Comparison of ENCODE assay signal across 2 cellular contexts in the genomic region with DNA sequence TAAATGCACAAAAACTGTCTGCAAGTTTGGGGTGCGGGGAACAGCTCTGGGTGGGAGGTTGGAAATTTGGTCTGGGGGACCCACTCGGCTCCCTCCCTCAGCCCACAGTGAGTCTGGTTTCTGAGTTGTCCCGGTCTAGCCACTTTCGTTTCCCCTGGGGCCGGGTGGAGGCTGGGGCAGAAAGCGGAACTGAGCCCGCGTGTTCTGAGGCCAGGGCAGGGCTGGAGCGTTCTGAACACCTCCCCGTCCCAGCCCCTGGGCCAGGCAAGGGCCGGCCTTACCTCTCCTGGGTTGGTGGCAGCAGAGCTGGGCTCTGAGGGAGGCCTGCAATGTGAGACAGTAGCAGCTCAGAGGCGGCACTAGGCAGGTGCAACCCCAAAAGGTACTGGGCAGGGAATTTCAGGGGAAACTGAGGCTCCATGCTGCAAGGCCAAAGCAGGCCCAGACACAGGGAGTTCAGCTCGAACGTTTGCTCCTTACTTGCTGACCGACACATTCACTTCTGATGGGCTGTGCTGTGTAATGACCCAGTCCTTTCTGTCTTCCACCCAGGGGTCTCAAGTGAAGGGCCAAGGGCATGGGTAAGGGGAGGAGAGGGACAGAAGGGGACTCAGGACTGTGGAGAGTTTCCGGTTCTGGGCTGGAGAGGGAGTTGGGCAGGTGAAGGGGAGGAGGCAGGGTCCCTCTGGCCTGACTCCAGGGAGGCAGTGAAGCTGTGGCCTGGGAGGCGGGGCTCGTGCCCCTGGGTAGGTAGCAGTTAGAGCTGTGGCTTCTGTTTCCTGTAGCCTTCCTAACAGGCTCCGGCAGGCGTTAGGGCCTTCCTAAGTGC.
TF ChIP-seq lines count a peak whose summit lies in the region.

No MANE protein-coding gene starts in this region.

TF ChIP-seq in SK-N-SH, 30 proteins besides CTCF, POLR2A, EP300 and RAD21 (continued from another document):
- no peak for TF ChIP-seq NFIC (IDR thresholded peaks at IDR 0.05; ENCODE audit: borderline replicate concordance)
- TF ChIP-seq FOXJ3 (CRISPR knock-in tag; IDR thresholded peaks at IDR 0.05): no peak
- TF ChIP-seq NRF1 (IDR thresholded peaks at IDR 0.05; ENCODE audit: low read depth, low read length): no peak
- no peak for TF ChIP-seq RFX5 (IDR thresholded peaks at IDR 0.05; ENCODE audit: low read length)
- TF ChIP-seq POLR2AphosphoS5 (IDR thresholded peaks at IDR 0.05; ENCODE audit: low read depth, low read length): no peak
- no peak for TF ChIP-seq GATA2 (CRISPR knock-in tag; IDR thresholded peaks at IDR 0.05)
- no peak for TF ChIP-seq SMC3 (IDR thresholded peaks at IDR 0.05; ENCODE audit: low read depth, low read length)
- TF ChIP-seq TEAD4 (IDR thresholded peaks at IDR 0.05; ENCODE audit: borderline replicate concordance, insufficient read depth): no peak
- TF ChIP-seq TCF12 (IDR thresholded peaks at IDR 0.05): no peak
- TF ChIP-seq, protein P1, sequence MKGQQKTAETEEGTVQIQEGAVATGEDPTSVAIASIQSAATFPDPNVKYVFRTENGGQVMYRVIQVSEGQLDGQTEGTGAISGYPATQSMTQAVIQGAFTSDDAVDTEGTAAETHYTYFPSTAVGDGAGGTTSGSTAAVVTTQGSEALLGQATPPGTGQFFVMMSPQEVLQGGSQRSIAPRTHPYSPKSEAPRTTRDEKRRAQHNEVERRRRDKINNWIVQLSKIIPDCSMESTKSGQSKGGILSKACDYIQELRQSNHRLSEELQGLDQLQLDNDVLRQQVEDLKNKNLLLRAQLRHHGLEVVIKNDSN (IDR thresholded peaks at IDR 0.05; ENCODE audit: borderline replicate concordance, low read depth): no peak
- TF ChIP-seq, protein P2, sequence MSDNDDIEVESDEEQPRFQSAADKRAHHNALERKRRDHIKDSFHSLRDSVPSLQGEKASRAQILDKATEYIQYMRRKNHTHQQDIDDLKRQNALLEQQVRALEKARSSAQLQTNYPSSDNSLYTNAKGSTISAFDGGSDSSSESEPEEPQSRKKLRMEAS (IDR thresholded peaks at IDR 0.05; ENCODE audit: low read depth): no peak
- TF ChIP-seq MXI1 (IDR thresholded peaks at IDR 0.05; ENCODE audit: low read depth, low read length): no peak
- TF ChIP-seq, protein P3, sequence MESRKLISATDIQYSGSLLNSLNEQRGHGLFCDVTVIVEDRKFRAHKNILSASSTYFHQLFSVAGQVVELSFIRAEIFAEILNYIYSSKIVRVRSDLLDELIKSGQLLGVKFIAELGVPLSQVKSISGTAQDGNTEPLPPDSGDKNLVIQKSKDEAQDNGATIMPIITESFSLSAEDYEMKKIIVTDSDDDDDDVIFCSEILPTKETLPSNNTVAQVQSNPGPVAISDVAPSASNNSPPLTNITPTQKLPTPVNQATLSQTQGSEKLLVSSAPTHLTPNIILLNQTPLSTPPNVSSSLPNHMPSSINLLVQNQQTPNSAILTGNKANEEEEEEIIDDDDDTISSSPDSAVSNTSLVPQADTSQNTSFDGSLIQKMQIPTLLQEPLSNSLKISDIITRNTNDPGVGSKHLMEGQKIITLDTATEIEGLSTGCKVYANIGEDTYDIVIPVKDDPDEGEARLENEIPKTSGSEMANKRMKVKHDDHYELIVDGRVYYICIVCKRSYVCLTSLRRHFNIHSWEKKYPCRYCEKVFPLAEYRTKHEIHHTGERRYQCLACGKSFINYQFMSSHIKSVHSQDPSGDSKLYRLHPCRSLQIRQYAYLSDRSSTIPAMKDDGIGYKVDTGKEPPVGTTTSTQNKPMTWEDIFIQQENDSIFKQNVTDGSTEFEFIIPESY (IDR thresholded peaks at IDR 0.05; ENCODE audit: borderline replicate concordance, low read depth): no peak
- TF ChIP-seq TAF1 (IDR thresholded peaks at IDR 0.05; ENCODE audit: borderline replicate concordance, low read depth, low read length): no peak

TF ChIP-seq in SK-N-SH treated with all-trans-retinoic acid at 6 μM for 48 hours, 23 proteins besides CTCF, POLR2A, EP300 and RAD21 (continued from another document):
- TF ChIP-seq, protein P4, sequence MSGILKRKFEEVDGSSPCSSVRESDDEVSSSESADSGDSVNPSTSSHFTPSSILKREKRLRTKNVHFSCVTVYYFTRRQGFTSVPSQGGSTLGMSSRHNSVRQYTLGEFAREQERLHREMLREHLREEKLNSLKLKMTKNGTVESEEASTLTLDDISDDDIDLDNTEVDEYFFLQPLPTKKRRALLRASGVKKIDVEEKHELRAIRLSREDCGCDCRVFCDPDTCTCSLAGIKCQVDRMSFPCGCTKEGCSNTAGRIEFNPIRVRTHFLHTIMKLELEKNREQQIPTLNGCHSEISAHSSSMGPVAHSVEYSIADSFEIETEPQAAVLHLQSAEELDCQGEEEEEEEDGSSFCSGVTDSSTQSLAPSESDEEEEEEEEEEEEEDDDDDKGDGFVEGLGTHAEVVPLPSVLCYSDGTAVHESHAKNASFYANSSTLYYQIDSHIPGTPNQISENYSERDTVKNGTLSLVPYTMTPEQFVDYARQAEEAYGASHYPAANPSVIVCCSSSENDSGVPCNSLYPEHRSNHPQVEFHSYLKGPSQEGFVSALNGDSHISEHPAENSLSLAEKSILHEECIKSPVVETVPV (CRISPR knock-in tag; IDR thresholded peaks at IDR 0.05): no peak
- no peak for TF ChIP-seq ZNF8 (CRISPR knock-in tag; IDR thresholded peaks at IDR 0.05)
- TF ChIP-seq ZNF70 (CRISPR knock-in tag; IDR thresholded peaks at IDR 0.05): no peak
- TF ChIP-seq ZC3H10 (CRISPR knock-in tag; IDR thresholded peaks at IDR 0.05): no peak
- no peak for TF ChIP-seq TOX (CRISPR knock-in tag; IDR thresholded peaks at IDR 0.05; ENCODE audit: borderline replicate concordance)
- TF ChIP-seq BACH2 (CRISPR knock-in tag; IDR thresholded peaks at IDR 0.05; ENCODE audit: borderline replicate concordance): no peak
- no peak for TF ChIP-seq ZFP3 (CRISPR knock-in tag; IDR thresholded peaks at IDR 0.05)
TF ChIP-seq in SK-N-SH treated with all-trans-retinoic acid at 6 μM for 48 hours: peak in this region for 0.
